Comparison of ENCODE assay signal across 10 cellular contexts in genomic region chr1:10339815-10340214, GRCh38. TPM values are rescaled to one million over a fixed set of nuclear protein-coding genes. Genes with fewer than 3 reads are reported as not detected.
A peak's percentile ranks its signal among the peaks of the same experiment; 100 is the strongest.
DNase-seq lines count a peak whose midpoint lies in the region; ATAC-seq and TF ChIP-seq lines count a peak whose summit lies in the region.
"Had no signal": no experiment of that assay in that cellular context is flagged by ENCODE, and none has a peak within 500 bp of the region (broad histone marks: within the 10 kb centered on the region; RNA-seq: fewer than 3 reads in every experiment).

No MANE protein-coding gene starts in this region.

- H3K36me3 Mint-ChIP-seq in activated CD8-positive, alpha-beta T cell treated with anti-CD3 and anti-CD28 coated beads for 36 hours (ENCODE audit: low read depth): peaks cover 4% of the 10 kb centered on the region

- no peak overlapping the region for H3K4me3 Mint-ChIP-seq in activated CD8-positive, alpha-beta T cell treated with anti-CD3 and anti-CD28 coated beads for 36 hours

- CTCF ChIA-PET in activated CD8-positive, alpha-beta T cell treated with anti-CD3 and anti-CD28 coated beads for 36 hours (lab: Charles Lee): interaction anchor here (9.0 kb wide), 1 partner anchor 130 kb away, joined by 49 read pairs; the partner anchor contains the start of gene KIF1B

- no peaks in the 10 kb centered on the region for H3K4me1 ChIP-seq in ascending aorta
- H3K4me1 ChIP-seq: BLaER1 treated with 17β-estradiol and CSF1 and Interleukin-3, amounts not matched to agents 10 nM and 100 nM had no signal

- intact Hi-C loops in activated CD8-positive, alpha-beta T cell treated with anti-CD3 and anti-CD28 coated beads for 36 hours (cut with micrococcal nuclease): loop anchor here (10.0 kb wide), 1 partner anchor 125 kb away; the partner anchor contains the start of gene KIF1B
- intact Hi-C loops in ascending aorta (cut with DNase I): loop anchor here (5.0 kb wide), 3 partner anchors 128 to 463 kb away; partner anchors contain the start of gene KIF1B

- no peaks in the 10 kb centered on the region for H3K9me3 Mint-ChIP-seq in activated CD8-positive, alpha-beta T cell treated with anti-CD3 and anti-CD28 coated beads for 36 hours

- POLR2A ChIA-PET in activated CD8-positive, alpha-beta T cell treated with anti-CD3 and anti-CD28 coated beads for 36 hours (lab: Charles Lee): interaction anchor here (0.6 kb wide), 1 partner anchor 179 kb away, joined by 3 read pairs; no protein-coding TSS in a partner anchor

- no peaks in the 10 kb centered on the region for H3K27me3 Mint-ChIP-seq in activated CD8-positive, alpha-beta T cell treated with anti-CD3 and anti-CD28 coated beads for 36 hours

- peak; percentile 42 for DNase-seq in AG08396 (ENCODE audit: low spot score)
- peak; percentile 0 for DNase-seq in NCI-H146 treated with DMSO at 0.1 percent for 48 hours (lab: John Stamatoyannopoulos, UW; ENCODE audit: unreplicated experiment)
- DNase-seq in left kidney (ENCODE audit: low read depth, low spot score): peak; percentile 81
- DNase-seq in activated CD8-positive, alpha-beta T cell treated with anti-CD3 and anti-CD28 coated beads for 36 hours: no peak
- DNase-seq in NCI-H187 (lab: John Stamatoyannopoulos, UW): no peak
- DNase-seq in ascending aorta (ENCODE audit: low spot score in 2 of 2): no peak

- H3K4me1 Mint-ChIP-seq in activated CD8-positive, alpha-beta T cell treated with anti-CD3 and anti-CD28 coated beads for 36 hours (ENCODE audit: low read depth): no peaks in the 10 kb centered on the region

- H3K27ac ChIP-seq in cingulate gyrus (ENCODE audit: low read depth, low read length): peak overlapping the region; percentile 90
- H3K27ac ChIP-seq in ascending aorta: no peak overlapping the region
- H3K27ac ChIP-seq: BLaER1 treated with 17β-estradiol and CSF1 and Interleukin-3, amounts not matched to agents 10 nM and 100 nM; epithelial cell of prostate had no signal

- H3K4me3 ChIP-seq in ascending aorta: no peak overlapping the region
- H3K4me3 ChIP-seq: BLaER1 treated with 17β-estradiol and CSF1 and Interleukin-3, amounts not matched to agents 10 nM and 100 nM had no signal

- H3K36me3 ChIP-seq in ascending aorta: peaks cover 48 to 81% of the 10 kb centered on the region in 2 donors

- H3K27ac Mint-ChIP-seq in activated CD8-positive, alpha-beta T cell treated with anti-CD3 and anti-CD28 coated beads for 36 hours: no peak overlapping the region

- TF ChIP-seq CTCF in activated CD8-positive, alpha-beta T cell treated with anti-CD3 and anti-CD28 coated beads for 36 hours (IDR thresholded peaks at IDR 0.05): no peak
- no peak for TF ChIP-seq CTCF in ascending aorta (IDR thresholded peaks at IDR 0.05)

- no peaks in the 10 kb centered on the region for H3K27me3 ChIP-seq in ascending aorta
- H3K27me3 ChIP-seq: BLaER1 treated with 17β-estradiol and CSF1 and Interleukin-3, amounts not matched to agents 10 nM and 100 nM had no signal

- no peak for ATAC-seq in activated CD8-positive, alpha-beta T cell treated with anti-CD3 and anti-CD28 coated beads for 36 hours
- ATAC-seq in HG03378 (IDR thresholded peaks at IDR 0.05; ENCODE audit: unreplicated experiment): no peak

- no peaks in the 10 kb centered on the region for H3K9me3 ChIP-seq in ascending aorta
- H3K9me3 ChIP-seq: BLaER1 treated with 17β-estradiol and CSF1 and Interleukin-3, amounts not matched to agents 10 nM and 100 nM had no signal

RNA-seq across cellular contexts. Expression of gene PGD, which starts 59.0 kb away (rescaled TPM):
- total RNA-seq in activated CD8-positive, alpha-beta T cell treated with anti-CD3 and anti-CD28 coated beads for 36 hours: 100 to 1,000 TPM; 126 to 130 TPM
- 152 TPM for total RNA-seq in ascending aorta

Comparison
In these comparisons a context has a peak if more than half of its experiments do, and no peak if none do; other contexts are left out.
1. DNase-seq: peak in AG08396 (single experiment), NCI-H146 treated with DMSO at 0.1 percent for 48 hours (single experiment) and left kidney (single experiment); none in activated CD8-positive, alpha-beta T cell treated with anti-CD3 and anti-CD28 coated beads for 36 hours (single experiment), NCI-H187 (0 of 2) and ascending aorta (0 of 2).